ENCODE assay signal across 11 cellular contexts in genomic region chr20:4084721-4085120, GRCh38.
A peak's percentile ranks its signal among the peaks of the same experiment; 100 is the strongest.
DNase-seq lines count a peak whose midpoint lies in the region; ATAC-seq, FAIRE-seq and TF ChIP-seq lines count a peak whose summit lies in the region.
"Had no signal": no experiment of that assay in that cellular context is flagged by ENCODE, and none has a peak within 500 bp of the region (broad histone marks: within the 10 kb centered on the region; RNA-seq: fewer than 3 reads in every experiment).

No MANE protein-coding gene starts in this region.

- H3K27me3 Mint-ChIP-seq in activated CD4-positive, alpha-beta T cell treated with anti-CD3 and anti-CD28 coated beads, Interleukin-2, amount 10 ng/mL, durations not matched to agents 24 days and 14 days: no peaks in the 10 kb centered on the region
- H3K27me3 Mint-ChIP-seq in activated naive CD8-positive, alpha-beta T cell treated with anti-CD3 and anti-CD28 coated beads, Interleukin-2, amount 10 ng/mL, durations not matched to agents 7 days and 5 days: no peaks in the 10 kb centered on the region
- peaks cover 6% of the 10 kb centered on the region for H3K27me3 Mint-ChIP-seq in glutamatergic neuron (ENCODE audit: unreplicated experiment)
- H3K27me3 Mint-ChIP-seq: naive thymus-derived CD4-positive, alpha-beta T cell had no signal

- H3K36me3 ChIP-seq in neutrophil: no peaks in the 10 kb centered on the region
- H3K36me3 ChIP-seq: lower lobe of right lung had no signal

- H3K27ac ChIP-seq in HL-60 (replicated peaks): peak overlapping the region; percentile 99
- H3K27ac ChIP-seq in neutrophil: peak overlapping the region; percentile 97

- H3K36me3 Mint-ChIP-seq in activated CD4-positive, alpha-beta T cell treated with anti-CD3 and anti-CD28 coated beads, Interleukin-2, amount 10 ng/mL, durations not matched to agents 24 days and 14 days (ENCODE audit: low read depth): peaks cover 9% of the 10 kb centered on the region
- H3K36me3 Mint-ChIP-seq in activated naive CD8-positive, alpha-beta T cell treated with anti-CD3 and anti-CD28 coated beads, Interleukin-2, amount 10 ng/mL, durations not matched to agents 7 days and 5 days: peaks cover 10% of the 10 kb centered on the region
- H3K36me3 Mint-ChIP-seq in glutamatergic neuron (ENCODE audit: unreplicated experiment): peaks cover 6% of the 10 kb centered on the region

- no peak for DNase-seq in activated CD4-positive, alpha-beta T cell treated with anti-CD3 and anti-CD28 coated beads, Interleukin-2, amount 10 ng/mL, durations not matched to agents 24 days and 14 days
- no peak for DNase-seq in activated CD4-positive, alpha-beta T cell treated with anti-CD3 and anti-CD28 coated beads for 4 hours
- DNase-seq in HL-60 (ENCODE audit: low read depth in 1 of 2, low spot score in 1 of 2): no peak
- no peak for DNase-seq in activated naive CD8-positive, alpha-beta T cell treated with anti-CD3 and anti-CD28 coated beads, Interleukin-2, amount 10 ng/mL, durations not matched to agents 7 days and 5 days
- DNase-seq in effector CD8-positive, alpha-beta T cell (lab: John Stamatoyannopoulos, UW): no peak
- no peak for DNase-seq in D721Med (ENCODE audit: insufficient read length, low spot score)
- no peak for DNase-seq in glutamatergic neuron

- no peaks in the 10 kb centered on the region for H3K9me3 ChIP-seq in neutrophil
- H3K9me3 ChIP-seq: lower lobe of right lung had no signal

- TF ChIP-seq CTCF in HL-60 (IDR thresholded peaks at IDR 0.05; ENCODE audit: insufficient read depth, low read length) (no peak), neutrophil (IDR thresholded peaks at IDR 0.05) (no peak), D721Med (IDR thresholded peaks at IDR 0.05; ENCODE audit: insufficient read depth, missing control alignments) (no peak), glutamatergic neuron (IDR thresholded peaks at IDR 0.05; ENCODE audit: partially characterized antibody, unreplicated experiment) (no peak)

- peaks cover 32% of the 10 kb centered on the region for H3K4me1 Mint-ChIP-seq in activated CD4-positive, alpha-beta T cell treated with anti-CD3 and anti-CD28 coated beads, Interleukin-2, amount 10 ng/mL, durations not matched to agents 24 days and 14 days
- peaks cover 34% of the 10 kb centered on the region for H3K4me1 Mint-ChIP-seq in activated naive CD8-positive, alpha-beta T cell treated with anti-CD3 and anti-CD28 coated beads, Interleukin-2, amount 10 ng/mL, durations not matched to agents 7 days and 5 days
- peaks cover 12% of the 10 kb centered on the region for H3K4me1 Mint-ChIP-seq in glutamatergic neuron (ENCODE audit: low read depth, unreplicated experiment)

- intact Hi-C loops in activated CD4-positive, alpha-beta T cell treated with anti-CD3 and anti-CD28 coated beads, Interleukin-2, amount 10 ng/mL, durations not matched to agents 24 days and 14 days (cut with micrococcal nuclease): loop anchor here (1.0 to 10.0 kb wide), 5 partner anchors 47 to 410 kb away; partner anchors contain the start of gene CENPB

- no peak for FAIRE-seq in D721Med (lab: Jason Lieb, UNC)
- FAIRE-seq: A204.1 had no signal

- H3K4me3 ChIP-seq in HL-60 (replicated peaks; ENCODE audit: insufficient read depth, low read length) (no peak overlapping the region), neutrophil (ENCODE audit: low read depth in 1 of 2, low read length in 1 of 2) (peak overlapping the region; percentile 67 to 70)

- H3K4me1 ChIP-seq in neutrophil (ENCODE audit: control insufficient read depth in 1 of 2, insufficient read depth in 1 of 2, low read depth in 1 of 2, low read length in 1 of 2): peaks cover 82 to 84% of the 10 kb centered on the region in 2 experiments

- POLR2A ChIA-PET in activated naive CD8-positive, alpha-beta T cell treated with anti-CD3 and anti-CD28 coated beads, Interleukin-2, amount 10 ng/mL, durations not matched to agents 7 days and 5 days (lab: Charles Lee): interaction anchor here (0.9 to 1.4 kb wide), 5 partner anchors 46 to 316 kb away, joined by 3 to 8 read pairs (median 4); partner anchors contain the start of genes CENPB and RNF24

- no peaks in the 10 kb centered on the region for H3K27me3 ChIP-seq in HL-60 (ENCODE audit: insufficient read depth, poor library complexity, severe bottlenecking)
- H3K27me3 ChIP-seq in neutrophil: no peaks in the 10 kb centered on the region

- peaks cover 4% of the 10 kb centered on the region for H3K9me3 Mint-ChIP-seq in activated CD4-positive, alpha-beta T cell treated with anti-CD3 and anti-CD28 coated beads, Interleukin-2, amount 10 ng/mL, durations not matched to agents 24 days and 14 days
- peaks cover 3% of the 10 kb centered on the region for H3K9me3 Mint-ChIP-seq in activated naive CD8-positive, alpha-beta T cell treated with anti-CD3 and anti-CD28 coated beads, Interleukin-2, amount 10 ng/mL, durations not matched to agents 7 days and 5 days
- H3K9me3 Mint-ChIP-seq in glutamatergic neuron (ENCODE audit: unreplicated experiment): peaks cover 6% of the 10 kb centered on the region

- H3K27ac Mint-ChIP-seq in activated CD4-positive, alpha-beta T cell treated with anti-CD3 and anti-CD28 coated beads, Interleukin-2, amount 10 ng/mL, durations not matched to agents 24 days and 14 days: peak overlapping the region; percentile 42
- H3K27ac Mint-ChIP-seq in activated naive CD8-positive, alpha-beta T cell treated with anti-CD3 and anti-CD28 coated beads, Interleukin-2, amount 10 ng/mL, durations not matched to agents 7 days and 5 days: peak overlapping the region; percentile 60
- H3K27ac Mint-ChIP-seq in glutamatergic neuron (ENCODE audit: unreplicated experiment): no peak overlapping the region

- no peak overlapping the region for H3K4me3 Mint-ChIP-seq in activated CD4-positive, alpha-beta T cell treated with anti-CD3 and anti-CD28 coated beads, Interleukin-2, amount 10 ng/mL, durations not matched to agents 24 days and 14 days
- H3K4me3 Mint-ChIP-seq in activated naive CD8-positive, alpha-beta T cell treated with anti-CD3 and anti-CD28 coated beads, Interleukin-2, amount 10 ng/mL, durations not matched to agents 7 days and 5 days: no peak overlapping the region
- no peak overlapping the region for H3K4me3 Mint-ChIP-seq in glutamatergic neuron (ENCODE audit: unreplicated experiment)

- ATAC-seq in activated naive CD8-positive, alpha-beta T cell treated with anti-CD3 and anti-CD28 coated beads, Interleukin-2, amount 10 ng/mL, durations not matched to agents 7 days and 5 days (ENCODE audit: low read depth): no peak
